2 cellular contexts compared by ENCODE assay signal in genomic region chr5:141841781-141842180, GRCh38.
TF ChIP-seq lines count a peak whose summit lies in the region.

No MANE protein-coding gene starts in this region.

TF ChIP-seq in liver, 16 proteins besides CTCF, POLR2A, EP300 and RAD21:
- TF ChIP-seq FOXA2 (IDR thresholded peaks at IDR 0.05) = no peak
- TF ChIP-seq HNF4A (conservative IDR thresholded peaks at IDR 0.05) = peak; percentile 39 to 68
- TF ChIP-seq JUND (IDR thresholded peaks at IDR 0.05) = no peak
- no peak for TF ChIP-seq FOXA1 (IDR thresholded peaks at IDR 0.05)
- no peak for TF ChIP-seq NR2F2 (IDR thresholded peaks at IDR 0.05)
- TF ChIP-seq GABPA (IDR thresholded peaks at IDR 0.05 in 1 of 2, conservative IDR thresholded peaks at IDR 0.05 in 1 of 2) = no peak
- TF ChIP-seq SP1 (IDR thresholded peaks at IDR 0.05) = peak; percentile 33
- TF ChIP-seq TAF1 (conservative IDR thresholded peaks at IDR 0.05) = no peak
- no peak for TF ChIP-seq YY1 (IDR thresholded peaks at IDR 0.05)
- peak; percentile 11 for TF ChIP-seq MAX (IDR thresholded peaks at IDR 0.05)
- no peak for TF ChIP-seq EGR1 (IDR thresholded peaks at IDR 0.05; ENCODE audit: low read depth in 2 of 2)
- TF ChIP-seq HNF4G (IDR thresholded peaks at IDR 0.05) = peak; percentile 33
- peak; percentile 22 to 69 for TF ChIP-seq RXRA (IDR thresholded peaks at IDR 0.05)
- TF ChIP-seq ATF3 (IDR thresholded peaks at IDR 0.05) = no peak
- TF ChIP-seq, protein P1, sequence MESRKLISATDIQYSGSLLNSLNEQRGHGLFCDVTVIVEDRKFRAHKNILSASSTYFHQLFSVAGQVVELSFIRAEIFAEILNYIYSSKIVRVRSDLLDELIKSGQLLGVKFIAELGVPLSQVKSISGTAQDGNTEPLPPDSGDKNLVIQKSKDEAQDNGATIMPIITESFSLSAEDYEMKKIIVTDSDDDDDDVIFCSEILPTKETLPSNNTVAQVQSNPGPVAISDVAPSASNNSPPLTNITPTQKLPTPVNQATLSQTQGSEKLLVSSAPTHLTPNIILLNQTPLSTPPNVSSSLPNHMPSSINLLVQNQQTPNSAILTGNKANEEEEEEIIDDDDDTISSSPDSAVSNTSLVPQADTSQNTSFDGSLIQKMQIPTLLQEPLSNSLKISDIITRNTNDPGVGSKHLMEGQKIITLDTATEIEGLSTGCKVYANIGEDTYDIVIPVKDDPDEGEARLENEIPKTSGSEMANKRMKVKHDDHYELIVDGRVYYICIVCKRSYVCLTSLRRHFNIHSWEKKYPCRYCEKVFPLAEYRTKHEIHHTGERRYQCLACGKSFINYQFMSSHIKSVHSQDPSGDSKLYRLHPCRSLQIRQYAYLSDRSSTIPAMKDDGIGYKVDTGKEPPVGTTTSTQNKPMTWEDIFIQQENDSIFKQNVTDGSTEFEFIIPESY (IDR thresholded peaks at IDR 0.05) = no peak
- TF ChIP-seq REST (IDR thresholded peaks at IDR 0.05) = no peak

TF ChIP-seq in HepG2, 621 proteins besides CTCF, POLR2A, EP300 and RAD21:
- TF ChIP-seq RAD51 (IDR thresholded peaks at IDR 0.05; ENCODE audit: borderline replicate concordance) (no peak), MED8 (CRISPR knock-in tag; IDR thresholded peaks at IDR 0.05; ENCODE audit: insufficient replicate concordance) (no peak), BRF2 (CRISPR knock-in tag; IDR thresholded peaks at IDR 0.05) (no peak), KDM6A (CRISPR knock-in tag; IDR thresholded peaks at IDR 0.05; ENCODE audit: low read depth) (no peak)
